In genomic region chr6:158565482-158566040, GRCh38 we compare ENCODE assay signal across 1 cellular context.
TF ChIP-seq lines count a peak whose summit lies in the region.

No MANE protein-coding gene starts in this region.

TF ChIP-seq in IMR-90, 13 proteins besides CTCF, POLR2A, EP300 and RAD21:
- no peak for TF ChIP-seq ELK1 (IDR thresholded peaks at IDR 0.05; ENCODE audit: borderline replicate concordance, low read depth, low read length)
- TF ChIP-seq MAZ (IDR thresholded peaks at IDR 0.05; ENCODE audit: borderline replicate concordance, low read depth, low read length), result no peak
- TF ChIP-seq RFX5 (IDR thresholded peaks at IDR 0.05; ENCODE audit: low read depth, low read length), result no peak
- no peak for TF ChIP-seq CHD1 (IDR thresholded peaks at IDR 0.05; ENCODE audit: low read depth, low read length)
